Comparison of ENCODE assay signal across 8 cellular contexts in genomic region chr19:40663712-40664692, GRCh38. TPM values are rescaled to one million over a fixed set of nuclear protein-coding genes. Genes with fewer than 3 reads are reported as not detected.
DNase-seq lines count a peak whose midpoint lies in the region; ATAC-seq, FAIRE-seq and TF ChIP-seq lines count a peak whose summit lies in the region.

No MANE protein-coding gene starts in this region.

- no peak for FAIRE-seq in D721Med (lab: Jason Lieb, UNC)

- H3K9ac ChIP-seq in OCI-LY1 (ENCODE audit: low read length): peak overlapping the region; percentile 74; the same call in 1 of the 2 replicates

- H3K4me3 ChIP-seq in OCI-LY1 (ENCODE audit: low read depth, low read length, poor library complexity, severe bottlenecking): peak overlapping the region; percentile 72
- peak overlapping the region; percentile 43 to 64 for H3K4me3 ChIP-seq in cardiac fibroblast (replicated peaks in 1 of 2; ENCODE audit: low read depth in 2 of 2, low read length in 2 of 2)
- no peak overlapping the region for H3K4me3 ChIP-seq in lung
- H3K4me3 ChIP-seq in upper lobe of right lung: peak overlapping the region; percentile 71

- intact Hi-C loops in upper lobe of right lung (cut with DNase I): no loop called here

- H2AFZ ChIP-seq in OCI-LY1 (ENCODE audit: low read length): peak overlapping the region; percentile 80; the same call in 1 of the 2 replicates

- peaks cover 4% of the 10 kb centered on the region; the same call in 1 of the 2 replicates for H3K9me3 ChIP-seq in OCI-LY1 (ENCODE audit: low read length)
- no peaks in the 10 kb centered on the region for H3K9me3 ChIP-seq in lung (ENCODE audit: control insufficient read depth in 2 of 2, insufficient read depth in 1 of 2, low read length in 1 of 2)
- H3K9me3 ChIP-seq in upper lobe of right lung: no peaks in the 10 kb centered on the region

- H3F3A ChIP-seq in OCI-LY1 (ENCODE audit: insufficient read depth, low read length): no peaks in the 10 kb centered on the region

- H3K27me3 ChIP-seq in OCI-LY1 (ENCODE audit: insufficient read depth, low read length) (no peaks in the 10 kb centered on the region), lung (ENCODE audit: control insufficient read depth, insufficient read depth) (no peaks in the 10 kb centered on the region), upper lobe of right lung (no peaks in the 10 kb centered on the region)

- TF ChIP-seq CTCF in OCI-LY1 (IDR thresholded peaks at IDR 0.05; ENCODE audit: low read length): no peak
- TF ChIP-seq CTCF in cardiac fibroblast (IDR thresholded peaks at IDR 0.05; ENCODE audit: low read depth, low read length): no peak
- TF ChIP-seq CTCF in lung (IDR thresholded peaks at IDR 0.05; ENCODE audit: control extremely low read depth, extremely low read depth): no peak
- TF ChIP-seq CTCF in upper lobe of right lung (IDR thresholded peaks at IDR 0.05): no peak
- no peak for TF ChIP-seq CTCF in D721Med (IDR thresholded peaks at IDR 0.05; ENCODE audit: insufficient read depth, missing control alignments)

- H3K9me2 ChIP-seq in OCI-LY1 (ENCODE audit: low read depth, low read length): no peaks in the 10 kb centered on the region

- H3K79me2 ChIP-seq in OCI-LY1 (ENCODE audit: insufficient read depth, low read length): no peaks in the 10 kb centered on the region

- H3K27ac ChIP-seq in OCI-LY1 (ENCODE audit: low read depth, low read length, poor library complexity, severe bottlenecking) (no peak overlapping the region), lung (ENCODE audit: low read depth in 1 of 2, low read length in 1 of 2) (peak overlapping the region; percentile 63 to 93), upper lobe of right lung (peak overlapping the region; percentile 84)

- peaks cover 9% of the 10 kb centered on the region for H3K36me3 ChIP-seq in OCI-LY1 (ENCODE audit: insufficient read depth, low read length)
- H3K36me3 ChIP-seq in lung (ENCODE audit: control insufficient read depth in 2 of 2, insufficient read depth in 2 of 2, low read length in 2 of 2): peaks cover 3 to 15% of the 10 kb centered on the region in 2 donors
- peaks cover 10% of the 10 kb centered on the region for H3K36me3 ChIP-seq in upper lobe of right lung

- ATAC-seq in lung (ENCODE audit: insufficient read depth, low FRiP score) (no peak), upper lobe of right lung (no peak), GM19397 (IDR thresholded peaks at IDR 0.05; ENCODE audit: unreplicated experiment) (no peak), GM19351 (IDR thresholded peaks at IDR 0.05; ENCODE audit: unreplicated experiment) (no peak)

- 57 to 58% methylated on average over 21 to 22 of the region's 22 CpGs for WGBS in lung, 2 donors

- peak overlapping the region; percentile 87 for H3K4me2 ChIP-seq in OCI-LY1 (ENCODE audit: low read length)

- H3K4me1 ChIP-seq in OCI-LY1 (ENCODE audit: insufficient read depth, low read length, severe bottlenecking) (peaks cover 14% of the 10 kb centered on the region), lung (ENCODE audit: control insufficient read depth in 2 of 2, insufficient read depth in 2 of 2, low read length in 2 of 2) (peaks cover 0 to 2% of the 10 kb centered on the region in 2 donors), upper lobe of right lung (peaks cover 7% of the 10 kb centered on the region)

- DNase-seq in ELF-1 (ENCODE audit: low read depth, low spot score): peak; percentile 14
- DNase-seq in cardiac fibroblast (ENCODE audit: low read depth in 2 of 2): peak; percentile 30 to 42
- no peak for DNase-seq in lung (ENCODE audit: low spot score)
- no peak for DNase-seq in upper lobe of right lung
- DNase-seq in D721Med (ENCODE audit: insufficient read length, low spot score): no peak

- no peaks in the 10 kb centered on the region for H4K20me1 ChIP-seq in OCI-LY1 (ENCODE audit: insufficient read depth, low read length)

RNA-seq across cellular contexts. Expression of gene NUMBL, which starts 26.4 kb away (rescaled TPM):
- total RNA-seq in lung (10 to 100 TPM; 18.5 to 41.2 TPM), upper lobe of right lung (19.5 TPM)
- polyA plus RNA-seq in lung: 10 to 100 TPM; 13.2 to 15.7 TPM

RNA-seq across cellular contexts. Expression of gene COQ8B, which starts 52.7 kb away (rescaled TPM):
- total RNA-seq in lung (10 to 100 TPM; 45.4 to 78.8 TPM), upper lobe of right lung (43.6 TPM)
- 10 to 100 TPM; 34.7 to 59.1 TPM for polyA plus RNA-seq in lung

RNA-seq across cellular contexts. Expression of gene ITPKC, which starts 52.9 kb away (rescaled TPM):
- total RNA-seq in lung: 10 to 100 TPM; 28.0 to 38.5 TPM
- polyA plus RNA-seq in lung: 10 to 100 TPM; 47.6 to 97.2 TPM
- 51.6 TPM for total RNA-seq in upper lobe of right lung

Comparison
In these comparisons a context has a peak if more than half of its experiments do, and no peak if none do; other contexts are left out.
1. DNase-seq: peak in ELF-1 (single experiment) and cardiac fibroblast (2 of 2); none in lung (single experiment), upper lobe of right lung (single experiment) and D721Med (single experiment).